8 cellular contexts compared by ENCODE assay signal in the genomic region with DNA sequence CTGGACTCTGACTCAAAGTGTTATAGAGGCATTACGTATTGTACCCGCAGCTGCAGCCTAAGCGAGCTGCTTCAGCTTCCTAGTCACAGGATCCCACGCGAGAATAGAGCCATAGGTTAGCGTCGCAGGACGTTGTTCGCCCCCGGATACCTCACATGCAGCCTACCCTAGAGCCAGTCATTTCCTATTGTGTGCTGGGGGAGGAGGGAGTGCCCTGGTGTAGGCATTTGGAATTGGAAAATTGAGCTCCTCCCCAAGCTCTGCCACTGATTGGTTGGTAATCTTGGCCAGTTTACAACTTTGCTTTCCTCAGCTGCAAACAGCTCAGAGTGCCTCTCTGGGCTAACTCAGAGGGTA. TPM values are rescaled to one million over a fixed set of nuclear protein-coding genes. Genes with fewer than 3 reads are reported as not detected.
A peak's percentile ranks its signal among the peaks of the same experiment; 100 is the strongest.
DNase-seq lines count a peak whose midpoint lies in the region; ATAC-seq, FAIRE-seq and TF ChIP-seq lines count a peak whose summit lies in the region.

No MANE protein-coding gene starts in this region.

- peaks cover 9 to 12% of the 10 kb centered on the region in 2 donors for H3K9me3 Mint-ChIP-seq in stimulated activated naive CD8-positive, alpha-beta T cell treated with anti-CD3 and anti-CD28 coated beads, Interleukin-15, amount 100 ng/mL, for 72 hours

- no peaks in the 10 kb centered on the region for H3K27me3 Mint-ChIP-seq in stimulated activated naive CD8-positive, alpha-beta T cell treated with anti-CD3 and anti-CD28 coated beads, Interleukin-15, amount 100 ng/mL, for 72 hours

- no peaks in the 10 kb centered on the region; the same call in 1 of the 2 replicates for H4K20me1 ChIP-seq in HepG2 (ENCODE audit: insufficient read depth, low read length)

- POLR2A ChIA-PET in HepG2 (lab: Yijun Ruan, JAX) = interaction anchor here (1.0 to 3.0 kb wide), 9 partner anchors 9 to 185 kb away, joined by 3 to 46 read pairs (median 5); partner anchors contain the start of genes ZNF174 and ZSCAN32

- peak overlapping the region; percentile 95 to 99 for H3K27ac Mint-ChIP-seq in stimulated activated naive CD8-positive, alpha-beta T cell treated with anti-CD3 and anti-CD28 coated beads, Interleukin-15, amount 100 ng/mL, for 72 hours

- H3K4me3 ChIP-seq in SJCRH30 (peak overlapping the region; percentile 78), colonic mucosa (peak overlapping the region; percentile 63), HepG2 (replicated peaks in 1 of 3; ENCODE audit: insufficient read depth in 1 of 3, low read depth in 2 of 3, low read length in 3 of 3) (peak overlapping the region; percentile 63 to 76 (median 63); a peak in 5 of 6 replicates)

- peaks cover 37% of the 10 kb centered on the region for H3K79me2 ChIP-seq in HepG2 (ENCODE audit: insufficient read depth, low read length)

- TF ChIP-seq RAD21 in HepG2 (CRISPR knock-in tag; IDR thresholded peaks at IDR 0.05) = no peak

- 62% methylated on average over 10 of the region's 10 CpGs for WGBS in HepG2 (ENCODE audit: low lambda C conversion rate)

- ATAC-seq in HG03108 (IDR thresholded peaks at IDR 0.05; ENCODE audit: unreplicated experiment) (peak; percentile 18), HepG2 (peak; percentile 84)
- peak; percentile 79 for ATAC-seq in stimulated activated naive CD8-positive, alpha-beta T cell treated with anti-CD3 and anti-CD28 coated beads, Interleukin-15, amount 100 ng/mL, for 72 hours

- peak overlapping the region; percentile 87 to 95 for H3K4me3 Mint-ChIP-seq in stimulated activated naive CD8-positive, alpha-beta T cell treated with anti-CD3 and anti-CD28 coated beads, Interleukin-15, amount 100 ng/mL, for 72 hours

- FAIRE-seq in HepG2 (lab: Jason Lieb, UNC) = peak; percentile 53

- TSS peak; percentile 90 for BruUV-seq in HepG2 (replicated peaks; lab: Mats Ljungman, UMichigan)

- H3K27me3 ChIP-seq in SJCRH30 (no peaks in the 10 kb centered on the region), colonic mucosa (no peaks in the 10 kb centered on the region), HepG2 (ENCODE audit: control insufficient read depth in 1 of 2, insufficient read depth in 2 of 2, low read length in 2 of 2) (no peaks in the 10 kb centered on the region; a peak in 1 of 5 replicates)

- 0 out of 2 replicates have a peak, but pooled peaks cover 4% of the 10 kb centered on the region for H3K9me3 ChIP-seq in SJCRH30 (replicated peaks)
- no peaks in the 10 kb centered on the region for H3K9me3 ChIP-seq in colonic mucosa
- H3K9me3 ChIP-seq in HepG2 (ENCODE audit: low read length) = no peaks in the 10 kb centered on the region

- CTCF ChIA-PET in HepG2 (lab: Yijun Ruan, JAX; ENCODE audit: low intra/inter-chr PET ratio, low total read pairs) = no interaction called here

- peak; percentile 73 to 76 for TF ChIP-seq POLR2A in HepG2 (IDR thresholded peaks at IDR 0.05; ENCODE audit: insufficient read depth in 1 of 2, low read depth in 2 of 2, low read length in 2 of 2)

- H3K36me3 ChIP-seq in SJCRH30 (peaks cover 6% of the 10 kb centered on the region; the same call in 1 of the 2 replicates), colonic mucosa (no peaks in the 10 kb centered on the region), HepG2 (replicated peaks in 1 of 2; ENCODE audit: control insufficient read depth in 1 of 2, insufficient read depth in 2 of 2, low read length in 2 of 2) (peaks cover 0 to 2% of the 10 kb centered on the region in 2 experiments; a peak in 1 of 5 replicates)

- no peak for TF ChIP-seq EP300 in HepG2 (IDR thresholded peaks at IDR 0.05; ENCODE audit: low read depth in 2 of 2, low read length in 2 of 2)
- no peak for TF ChIP-seq EP300 in HepG2 (CRISPR knock-in tag; IDR thresholded peaks at IDR 0.05; ENCODE audit: borderline replicate concordance)

- TF ChIP-seq CTCF in colonic mucosa (IDR thresholded peaks at IDR 0.05) (no peak), HepG2 (CRISPR knock-in tag; IDR thresholded peaks at IDR 0.05) (no peak)

- in situ Hi-C loops in HepG2 (cut with HindIII; ENCODE audit: extremely low pct_ligation_motif_present, low pct_unique_long_range_greater_than_20kb) = no loop called here

- DNase-seq in NCI-H82 (lab: John Stamatoyannopoulos, UW) (peak; percentile 38), NCI-H82 treated with DMSO at 0.1 percent for 48 hours (lab: John Stamatoyannopoulos, UW; ENCODE audit: unreplicated experiment) (no peak), SJCRH30 (peak; percentile 41 to 55), colonic mucosa (peak; percentile 64), HepG2 (ENCODE audit: low spot score) (peak; percentile 72), DMS153 (lab: John Stamatoyannopoulos, UW) (no peak)
- DNase-seq in stimulated activated naive CD8-positive, alpha-beta T cell treated with anti-CD3 and anti-CD28 coated beads, Interleukin-15, amount 100 ng/mL, for 72 hours = peak in 1 of 2 donors; percentile 56

- H2AFZ ChIP-seq in HepG2 (ENCODE audit: low read length) = no peak overlapping the region

- no peaks in the 10 kb centered on the region for H3K4me1 ChIP-seq in SJCRH30
- no peaks in the 10 kb centered on the region for H3K4me1 ChIP-seq in colonic mucosa
- H3K4me1 ChIP-seq in HepG2 (ENCODE audit: insufficient read depth, low read length) = peaks cover 61% of the 10 kb centered on the region

- H3K27ac ChIP-seq in SJCRH30 (peak overlapping the region; percentile 62), colonic mucosa (peak overlapping the region; percentile 42), HepG2 (ENCODE audit: extremely low read length, insufficient read depth, low read length) (peak overlapping the region; percentile 78)

- H3K9ac ChIP-seq in colonic mucosa (ENCODE audit: low read depth in 2 of 2, low read length in 2 of 2) = peak overlapping the region; percentile 72 to 78
- H3K9ac ChIP-seq in HepG2 (ENCODE audit: insufficient read depth, low read depth, low read length) = peak overlapping the region; percentile 88

- intact Hi-C loops in colonic mucosa (cut with DNase I) = loop anchor here (10.0 kb wide), 1 partner anchor 51 kb away; the partner anchor contains the start of gene C16orf90
- intact Hi-C loops in HepG2 (cut with micrococcal nuclease; ENCODE audit: unreplicated experiment) = loop anchor here (5.0 kb wide), 1 partner anchor 42 kb away; the partner anchor contains the start of genes ZNF174 and ZSCAN32

- peak overlapping the region; percentile 63 for H3K4me2 ChIP-seq in HepG2 (ENCODE audit: low read depth, low read length)

- peaks cover 22% of the 10 kb centered on the region for H3K4me1 Mint-ChIP-seq in stimulated activated naive CD8-positive, alpha-beta T cell treated with anti-CD3 and anti-CD28 coated beads, Interleukin-15, amount 100 ng/mL, for 72 hours

RNA-seq across cellular contexts. Expression of gene NAA60, which starts 0.5 kb away (rescaled TPM):
- total RNA-seq in SJCRH30 (2014; rRNA removed; shearing (Covaris generic)) = 14.1 and 21.7 TPM in 2 replicates
- total RNA-seq in colonic mucosa (10 to 100 TPM; 56.8 to 68.6 TPM), HepG2 (2016; rRNA removed; fragmentation: Illumina TruSeq; extraction: Trizol) (14.7 and 16.9 TPM in 2 replicates)
- total RNA-seq in HepG2 (2016; cell fraction: cytosol; rRNA removed; fragmentation: Illumina TruSeq; extraction: Trizol; ENCODE audit: low read depth) = 13.0 and 15.0 TPM in 2 replicates
- total RNA-seq in HepG2 (2016; cell fraction: insoluble cytoplasmic fraction; rRNA removed; fragmentation: Illumina TruSeq; extraction: Trizol) = 13.7 and 14.1 TPM in 2 replicates
- 21.1 and 21.2 TPM in 2 replicates for total RNA-seq in HepG2 (2016; cell fraction: membrane; rRNA removed; fragmentation: Illumina TruSeq; extraction: Trizol)
- 17.3 and 20.1 TPM in 2 replicates for total RNA-seq in HepG2 (2016; cell fraction: nucleus; rRNA removed; fragmentation: Illumina TruSeq; extraction: Trizol)
- 29.9 and 32.0 TPM in 2 replicates for polyA plus RNA-seq in HepG2 (2011; rRNA removed)
- 19.5 and 30.9 TPM in 2 replicates for polyA plus RNA-seq in HepG2 (2011; cell fraction: cytosol; rRNA removed)
- polyA plus RNA-seq in HepG2 (2011; cell fraction: nucleus; rRNA removed) = 47.2 and 62.5 TPM in 2 replicates
- 44.9 and 50.3 TPM in 2 replicates for polyA plus RNA-seq in HepG2 (2012)
- 21.5 and 26.6 TPM in 2 replicates for polyA plus RNA-seq in HepG2 (2016; cell fraction: cytosol; fragmentation: Illumina TruSeq; extraction: Trizol; ENCODE audit: low read depth)
- polyA plus RNA-seq in HepG2 (2016; cell fraction: insoluble cytoplasmic fraction; fragmentation: Illumina TruSeq; extraction: Trizol; ENCODE audit: low read depth) = 42.7 and 56.8 TPM in 2 replicates
- 47.4 and 51.4 TPM in 2 replicates for polyA plus RNA-seq in HepG2 (2016; cell fraction: membrane; fragmentation: Illumina TruSeq; extraction: Trizol; ENCODE audit: low read depth)
- polyA plus RNA-seq in HepG2 (2016; cell fraction: nucleus; fragmentation: Illumina TruSeq; extraction: Trizol; ENCODE audit: insufficient read depth, low read depth) = 68.2 and 80.3 TPM in 2 replicates
- polyA minus RNA-seq in HepG2 (2011; rRNA and poly(A)+ RNA removed; ENCODE audit: low replicate concordance) = 16.6 and 30.8 TPM in 2 replicates
- polyA minus RNA-seq in HepG2 (2011; cell fraction: cytosol; rRNA and poly(A)+ RNA removed) = 13.0 and 19.4 TPM in 2 replicates
- polyA minus RNA-seq in HepG2 (2011; cell fraction: nucleus; rRNA and poly(A)+ RNA removed) = 26.0 and 27.7 TPM in 2 replicates

RNA-seq across cellular contexts. Expression of gene ZNF597, which starts 0.7 kb away (rescaled TPM):
- total RNA-seq in SJCRH30 (2014; rRNA removed; shearing (Covaris generic)) = 2.9 and 3.0 TPM in 2 replicates
- total RNA-seq in colonic mucosa (1 to 10 TPM; 1.4 to 1.7 TPM), HepG2 (2016; rRNA removed; fragmentation: Illumina TruSeq; extraction: Trizol) (2.4 and 3.8 TPM in 2 replicates)
- 0.40 and 0.53 TPM in 2 replicates for total RNA-seq in HepG2 (2016; cell fraction: cytosol; rRNA removed; fragmentation: Illumina TruSeq; extraction: Trizol; ENCODE audit: low read depth)
- total RNA-seq in HepG2 (2016; cell fraction: insoluble cytoplasmic fraction; rRNA removed; fragmentation: Illumina TruSeq; extraction: Trizol) = 2.5 and 3.4 TPM in 2 replicates
- total RNA-seq in HepG2 (2016; cell fraction: membrane; rRNA removed; fragmentation: Illumina TruSeq; extraction: Trizol) = 1.6 and 1.7 TPM in 2 replicates
- total RNA-seq in HepG2 (2016; cell fraction: nucleus; rRNA removed; fragmentation: Illumina TruSeq; extraction: Trizol) = 3.2 and 3.5 TPM in 2 replicates
- polyA plus RNA-seq in HepG2 (2011; rRNA removed) = 1.2 and 1.3 TPM in 2 replicates
- polyA plus RNA-seq in HepG2 (2011; cell fraction: cytosol; rRNA removed) = 0.58 and 0.96 TPM in 2 replicates
- 1.4 and 1.8 TPM in 2 replicates for polyA plus RNA-seq in HepG2 (2011; cell fraction: nucleus; rRNA removed)
- polyA plus RNA-seq in HepG2 (2012) = 1.4 TPM in 2 replicates
- polyA plus RNA-seq in HepG2 (2016; cell fraction: cytosol; fragmentation: Illumina TruSeq; extraction: Trizol; ENCODE audit: low read depth) = 0.08 and 0.10 TPM in 2 replicates
- 2.1 and 2.4 TPM in 2 replicates for polyA plus RNA-seq in HepG2 (2016; cell fraction: insoluble cytoplasmic fraction; fragmentation: Illumina TruSeq; extraction: Trizol; ENCODE audit: low read depth)
- polyA plus RNA-seq in HepG2 (2016; cell fraction: membrane; fragmentation: Illumina TruSeq; extraction: Trizol; ENCODE audit: low read depth) = 0.49 and 0.58 TPM in 2 replicates
- 3.1 and 3.4 TPM in 2 replicates for polyA plus RNA-seq in HepG2 (2016; cell fraction: nucleus; fragmentation: Illumina TruSeq; extraction: Trizol; ENCODE audit: insufficient read depth, low read depth)
- polyA minus RNA-seq in HepG2 (2011; rRNA and poly(A)+ RNA removed; ENCODE audit: low replicate concordance) = 1.1 and 1.7 TPM in 2 replicates
- 1.2 and 1.8 TPM in 2 replicates for polyA minus RNA-seq in HepG2 (2011; cell fraction: cytosol; rRNA and poly(A)+ RNA removed)
- 3.9 and 5.2 TPM in 2 replicates for polyA minus RNA-seq in HepG2 (2011; cell fraction: nucleus; rRNA and poly(A)+ RNA removed)

RNA-seq across cellular contexts. Expression of gene ZNF174, which starts 43.0 kb away (rescaled TPM):
- total RNA-seq in SJCRH30 (2014; rRNA removed; shearing (Covaris generic)) = 13.1 and 14.5 TPM in 2 replicates
- 1 to 10 TPM; 6.7 to 6.8 TPM for total RNA-seq in colonic mucosa
- total RNA-seq in HepG2 (2016; rRNA removed; fragmentation: Illumina TruSeq; extraction: Trizol) = 10.0 and 10.6 TPM in 2 replicates
- 2.3 and 2.9 TPM in 2 replicates for total RNA-seq in HepG2 (2016; cell fraction: cytosol; rRNA removed; fragmentation: Illumina TruSeq; extraction: Trizol; ENCODE audit: low read depth)
- total RNA-seq in HepG2 (2016; cell fraction: insoluble cytoplasmic fraction; rRNA removed; fragmentation: Illumina TruSeq; extraction: Trizol) = 8.6 and 9.8 TPM in 2 replicates
- 5.3 and 6.9 TPM in 2 replicates for total RNA-seq in HepG2 (2016; cell fraction: membrane; rRNA removed; fragmentation: Illumina TruSeq; extraction: Trizol)
- total RNA-seq in HepG2 (2016; cell fraction: nucleus; rRNA removed; fragmentation: Illumina TruSeq; extraction: Trizol) = 7.5 and 7.9 TPM in 2 replicates
- polyA plus RNA-seq in HepG2 (2011; rRNA removed) = 7.6 and 8.3 TPM in 2 replicates
- 6.7 and 7.2 TPM in 2 replicates for polyA plus RNA-seq in HepG2 (2011; cell fraction: cytosol; rRNA removed)
- 10.2 and 10.4 TPM in 2 replicates for polyA plus RNA-seq in HepG2 (2011; cell fraction: nucleus; rRNA removed)
- 5.3 and 5.5 TPM in 2 replicates for polyA plus RNA-seq in HepG2 (2012)
- 1.2 and 1.5 TPM in 2 replicates for polyA plus RNA-seq in HepG2 (2016; cell fraction: cytosol; fragmentation: Illumina TruSeq; extraction: Trizol; ENCODE audit: low read depth)
- polyA plus RNA-seq in HepG2 (2016; cell fraction: insoluble cytoplasmic fraction; fragmentation: Illumina TruSeq; extraction: Trizol; ENCODE audit: low read depth) = 13.0 and 14.1 TPM in 2 replicates
- polyA plus RNA-seq in HepG2 (2016; cell fraction: membrane; fragmentation: Illumina TruSeq; extraction: Trizol; ENCODE audit: low read depth) = 3.8 and 5.6 TPM in 2 replicates
- polyA plus RNA-seq in HepG2 (2016; cell fraction: nucleus; fragmentation: Illumina TruSeq; extraction: Trizol; ENCODE audit: insufficient read depth, low read depth) = 11.0 and 12.3 TPM in 2 replicates
- 8.0 and 11.1 TPM in 2 replicates for polyA minus RNA-seq in HepG2 (2011; rRNA and poly(A)+ RNA removed; ENCODE audit: low replicate concordance)
- 4.4 and 4.9 TPM in 2 replicates for polyA minus RNA-seq in HepG2 (2011; cell fraction: cytosol; rRNA and poly(A)+ RNA removed)
- 12.1 and 13.3 TPM in 2 replicates for polyA minus RNA-seq in HepG2 (2011; cell fraction: nucleus; rRNA and poly(A)+ RNA removed)

RNA-seq across cellular contexts. Expression of gene ZSCAN32, which starts 43.2 kb away (rescaled TPM):
- 15.6 and 16.7 TPM in 2 replicates for total RNA-seq in SJCRH30 (2014; rRNA removed; shearing (Covaris generic))
- total RNA-seq in colonic mucosa (1 to 10 TPM; 7.2 to 7.5 TPM), HepG2 (2016; rRNA removed; fragmentation: Illumina TruSeq; extraction: Trizol) (10.7 and 11.7 TPM in 2 replicates)
- total RNA-seq in HepG2 (2016; cell fraction: cytosol; rRNA removed; fragmentation: Illumina TruSeq; extraction: Trizol; ENCODE audit: low read depth) = 2.3 and 3.2 TPM in 2 replicates
- total RNA-seq in HepG2 (2016; cell fraction: insoluble cytoplasmic fraction; rRNA removed; fragmentation: Illumina TruSeq; extraction: Trizol) = 9.4 and 11.1 TPM in 2 replicates
- 5.1 and 5.2 TPM in 2 replicates for total RNA-seq in HepG2 (2016; cell fraction: membrane; rRNA removed; fragmentation: Illumina TruSeq; extraction: Trizol)
- total RNA-seq in HepG2 (2016; cell fraction: nucleus; rRNA removed; fragmentation: Illumina TruSeq; extraction: Trizol) = 9.8 and 14.8 TPM in 2 replicates
- polyA plus RNA-seq in HepG2 (2011; rRNA removed) = 12.7 and 12.8 TPM in 2 replicates
- 7.3 and 9.2 TPM in 2 replicates for polyA plus RNA-seq in HepG2 (2011; cell fraction: cytosol; rRNA removed)
- polyA plus RNA-seq in HepG2 (2011; cell fraction: nucleus; rRNA removed) = 15.9 and 17.9 TPM in 2 replicates
- polyA plus RNA-seq in HepG2 (2012) = 6.2 and 6.7 TPM in 2 replicates
- 1.1 and 1.4 TPM in 2 replicates for polyA plus RNA-seq in HepG2 (2016; cell fraction: cytosol; fragmentation: Illumina TruSeq; extraction: Trizol; ENCODE audit: low read depth)
- polyA plus RNA-seq in HepG2 (2016; cell fraction: insoluble cytoplasmic fraction; fragmentation: Illumina TruSeq; extraction: Trizol; ENCODE audit: low read depth) = 10.6 and 10.7 TPM in 2 replicates
- polyA plus RNA-seq in HepG2 (2016; cell fraction: membrane; fragmentation: Illumina TruSeq; extraction: Trizol; ENCODE audit: low read depth) = 3.4 and 3.7 TPM in 2 replicates
- 19.5 and 20.4 TPM in 2 replicates for polyA plus RNA-seq in HepG2 (2016; cell fraction: nucleus; fragmentation: Illumina TruSeq; extraction: Trizol; ENCODE audit: insufficient read depth, low read depth)
- polyA minus RNA-seq in HepG2 (2011; rRNA and poly(A)+ RNA removed; ENCODE audit: low replicate concordance) = 6.7 and 9.9 TPM in 2 replicates
- polyA minus RNA-seq in HepG2 (2011; cell fraction: cytosol; rRNA and poly(A)+ RNA removed) = 3.4 and 4.0 TPM in 2 replicates
- 7.9 and 12.7 TPM in 2 replicates for polyA minus RNA-seq in HepG2 (2011; cell fraction: nucleus; rRNA and poly(A)+ RNA removed)

RNA-seq across cellular contexts. Expression of gene C16orf90, which starts 51.3 kb away (rescaled TPM):
- not detected in 2 replicates for total RNA-seq in SJCRH30 (2014; rRNA removed; shearing (Covaris generic))
- total RNA-seq in colonic mucosa = not detected
- not detected in 2 replicates for total RNA-seq in HepG2 (2016; rRNA removed; fragmentation: Illumina TruSeq; extraction: Trizol)
- total RNA-seq in HepG2 (2016; cell fraction: cytosol; rRNA removed; fragmentation: Illumina TruSeq; extraction: Trizol; ENCODE audit: low read depth) = not detected in 2 replicates
- total RNA-seq in HepG2 (2016; cell fraction: insoluble cytoplasmic fraction; rRNA removed; fragmentation: Illumina TruSeq; extraction: Trizol) = not detected in 2 replicates
- not detected in 2 replicates for total RNA-seq in HepG2 (2016; cell fraction: membrane; rRNA removed; fragmentation: Illumina TruSeq; extraction: Trizol)
- total RNA-seq in HepG2 (2016; cell fraction: nucleus; rRNA removed; fragmentation: Illumina TruSeq; extraction: Trizol) = not detected in 2 replicates
- not detected in 2 replicates for polyA plus RNA-seq in HepG2 (2011; rRNA removed)
- not detected in 2 replicates for polyA plus RNA-seq in HepG2 (2011; cell fraction: cytosol; rRNA removed)
- polyA plus RNA-seq in HepG2 (2011; cell fraction: nucleus; rRNA removed) = not detected in 2 replicates
- polyA plus RNA-seq in HepG2 (2012) = not detected in 2 replicates
- polyA plus RNA-seq in HepG2 (2016; cell fraction: cytosol; fragmentation: Illumina TruSeq; extraction: Trizol; ENCODE audit: low read depth) = not detected in 2 replicates
- polyA plus RNA-seq in HepG2 (2016; cell fraction: insoluble cytoplasmic fraction; fragmentation: Illumina TruSeq; extraction: Trizol; ENCODE audit: low read depth) = not detected in 2 replicates
- not detected in 2 replicates for polyA plus RNA-seq in HepG2 (2016; cell fraction: membrane; fragmentation: Illumina TruSeq; extraction: Trizol; ENCODE audit: low read depth)
- polyA plus RNA-seq in HepG2 (2016; cell fraction: nucleus; fragmentation: Illumina TruSeq; extraction: Trizol; ENCODE audit: insufficient read depth, low read depth) = not detected in 2 replicates
- not detected in 2 replicates for polyA minus RNA-seq in HepG2 (2011; rRNA and poly(A)+ RNA removed; ENCODE audit: low replicate concordance)
- not detected in 2 replicates for polyA minus RNA-seq in HepG2 (2011; cell fraction: cytosol; rRNA and poly(A)+ RNA removed)
- not detected in 2 replicates for polyA minus RNA-seq in HepG2 (2011; cell fraction: nucleus; rRNA and poly(A)+ RNA removed)

Comparison
In these comparisons a context has a peak if more than half of its experiments do, and no peak if none do; other contexts are left out.
1. DNase-seq: peak in NCI-H82 (single experiment), SJCRH30 (2 of 2), colonic mucosa (single experiment) and HepG2 (single experiment); none in NCI-H82 treated with DMSO at 0.1 percent for 48 hours (single experiment) and DMS153 (single experiment).
2. ATAC-seq: peak in every context shown above with its lines; median percentile 84 in HepG2; 79 in stimulated activated naive CD8-positive, alpha-beta T cell treated with anti-CD3 and anti-CD28 coated beads, Interleukin-15, amount 100 ng/mL, for 72 hours; 18 in HG03108.
3. Peak in every context shown above with its lines, with median percentiles within 50 percentile points of each other: H3K27ac ChIP-seq and H3K4me3 ChIP-seq.